24 cellular contexts compared by ENCODE assay signal in genomic region chr12:2563709-2564108, GRCh38.
DNase-seq lines count a peak whose midpoint lies in the region; ATAC-seq and TF ChIP-seq lines count a peak whose summit lies in the region.
"Had no signal": no experiment of that assay in that cellular context is flagged by ENCODE, and none has a peak within 500 bp of the region (broad histone marks: within the 10 kb centered on the region; RNA-seq: fewer than 3 reads in every experiment).

No MANE protein-coding gene starts in this region.

- H2BK15ac ChIP-seq in H9 (ENCODE audit: low read depth, low read length): no peak overlapping the region

- H3K79me1 ChIP-seq in H9 (ENCODE audit: insufficient read depth, low read depth, low read length, poor library complexity, severe bottlenecking) (no peaks in the 10 kb centered on the region), trophoblast cell (ENCODE audit: low read length) (no peaks in the 10 kb centered on the region)

- no peaks in the 10 kb centered on the region for H3K36me3 Mint-ChIP-seq in H9 (ENCODE audit: insufficient read depth in 1 of 3, low read depth in 3 of 3)
- H3K36me3 Mint-ChIP-seq: CD14-positive monocyte; CD4-positive, alpha-beta memory T cell; CD4-positive, CD25-positive, alpha-beta regulatory T cell; CD8-positive, alpha-beta memory T cell had no signal

- H3K23me2 ChIP-seq in H9 (ENCODE audit: insufficient read length, low read depth, low read length, poor library complexity, severe bottlenecking): no peaks in the 10 kb centered on the region

- H4K20me1 ChIP-seq in H9 (ENCODE audit: control insufficient read depth, insufficient read depth, insufficient read length): no peaks in the 10 kb centered on the region
- H4K20me1 ChIP-seq: BLaER1 had no signal

- no peak overlapping the region for H2BK5ac ChIP-seq in H9 (ENCODE audit: insufficient read length, low read length)
- no peak overlapping the region for H2BK5ac ChIP-seq in trophoblast cell (ENCODE audit: low read depth, low read length, poor library complexity)

- no peak overlapping the region for H2AK5ac ChIP-seq in H9 (ENCODE audit: insufficient read length, low read length)
- no peak overlapping the region for H2AK5ac ChIP-seq in trophoblast cell (ENCODE audit: low read length)

- H3K27ac ChIP-seq in H9 (ENCODE audit: insufficient read length, low read depth, low read length): no peak overlapping the region
- no peak overlapping the region for H3K27ac ChIP-seq in trophoblast cell (ENCODE audit: low read depth, low read length)
- H3K27ac ChIP-seq in aorta (ENCODE audit: low read depth in 1 of 2, low read length in 2 of 2): no peak overlapping the region
- H3K27ac ChIP-seq: BLaER1 had no signal

- H4K12ac ChIP-seq in trophoblast cell (ENCODE audit: low read depth, low read length): no peak overlapping the region

- H2BK20ac ChIP-seq in H9 (ENCODE audit: low read depth, low read length, poor library complexity, severe bottlenecking): no peak overlapping the region

- H3K4me1 ChIP-seq in H9 (ENCODE audit: insufficient read depth, low read length) (no peaks in the 10 kb centered on the region), trophoblast cell (ENCODE audit: control insufficient read depth in 1 of 2, insufficient read depth in 2 of 2, low read length in 2 of 2) (no peaks in the 10 kb centered on the region), aorta (ENCODE audit: control insufficient read depth in 1 of 2, insufficient read depth in 2 of 2, low read length in 2 of 2) (no peaks in the 10 kb centered on the region)
- H3K4me1 ChIP-seq: BE2C had no signal

- no peak overlapping the region for H3K56ac ChIP-seq in H9 (ENCODE audit: insufficient read length, low read depth, low read length)

- H2AFZ ChIP-seq in H9 (ENCODE audit: low read length): no peak overlapping the region
- H2AFZ ChIP-seq in trophoblast cell (ENCODE audit: insufficient read depth, low read length, poor library complexity): no peak overlapping the region

- no peak overlapping the region for H4K8ac ChIP-seq in H9 (replicated peaks; ENCODE audit: insufficient read length, low read depth, low read length)
- no peak overlapping the region for H4K8ac ChIP-seq in trophoblast cell (ENCODE audit: low read depth, low read length)

- H3K23ac ChIP-seq in H9 (ENCODE audit: insufficient read length, low read depth, low read length): no peak overlapping the region
- H3K23ac ChIP-seq in trophoblast cell (ENCODE audit: low read length): no peak overlapping the region

- H3K9me3 Mint-ChIP-seq in H9: no peaks in the 10 kb centered on the region
- H3K9me3 Mint-ChIP-seq: CD14-positive monocyte; CD4-positive, alpha-beta memory T cell; CD8-positive, alpha-beta memory T cell had no signal

- WGBS in H9 (ENCODE audit: extremely low coverage, insufficient read length, low lambda C conversion rate): no CpG with 5 or more reads among the region's 6 CpGs
- WGBS in trophoblast cell (ENCODE audit: extremely low coverage, insufficient coverage, insufficient read length): no CpG with 5 or more reads among the region's 6 CpGs
- 89 to 92% methylated on average over 6 of the region's 6 CpGs for WGBS in aorta, 2 donors

- no peak overlapping the region for H3K4me3 Mint-ChIP-seq in H9
- H3K4me3 Mint-ChIP-seq: CD14-positive monocyte; CD4-positive, alpha-beta memory T cell; CD4-positive, CD25-positive, alpha-beta regulatory T cell; CD8-positive, alpha-beta memory T cell had no signal

- H3K36me3 ChIP-seq in trophoblast cell (ENCODE audit: control insufficient read depth in 1 of 2, insufficient read depth in 2 of 2, low read length in 2 of 2) (peaks cover 0 to 2% of the 10 kb centered on the region in 2 experiments), aorta (ENCODE audit: control insufficient read depth in 1 of 2, insufficient read depth in 2 of 2, low read length in 1 of 2) (peaks cover 0 to 6% of the 10 kb centered on the region in 2 donors)
- H3K36me3 ChIP-seq: BE2C, BLaER1 had no signal

- intact Hi-C loops in aorta (cut with DNase I): no loop called here

- H2BK12ac ChIP-seq in H9 (ENCODE audit: insufficient read length, low read depth, low read length) (no peak overlapping the region), trophoblast cell (ENCODE audit: low read length) (no peak overlapping the region)

- DNase-seq in H9: no peak
- DNase-seq in mesenteric fat pad (ENCODE audit: low spot score): peak; percentile 75
- peak; percentile 46 to 77 for DNase-seq in trophoblast cell
- no peak for DNase-seq in aorta
- no peak for DNase-seq in stimulated activated CD4-positive, alpha-beta T cell treated with anti-CD3 and anti-CD28 coated beads, Interleukin-2, amount 100 ng/mL, for 24 hours
- DNase-seq in NOMO-1 treated with DMSO at 0.1 percent for 48 hours (lab: John Stamatoyannopoulos, UW; ENCODE audit: unreplicated experiment): no peak
- DNase-seq in dedifferentiated amniotic fluid mesenchymal stem cell (ENCODE audit: extremely low spot score): no peak
- DNase-seq: 8988T; ACHN; BE2C; C1 segment of cervical spinal cord; CD4-positive, alpha-beta memory T cell; CD4-positive, CD25-positive, alpha-beta regulatory T cell; CD8-positive, alpha-beta memory T cell; COR-L47; DMS 273 treated with DMSO at 0.1 percent for 48 hours; DMS153; DMS53; DMS79; DND-41; GF-D8 had no signal

- peaks cover 3% of the 10 kb centered on the region; the same call in 1 of the 2 replicates for H3K27me3 Mint-ChIP-seq in H9 (ENCODE audit: low read depth)

- ATAC-seq in aorta (ENCODE audit: low FRiP score): peak; percentile 9
- ATAC-seq in GM21515 (IDR thresholded peaks at IDR 0.05; ENCODE audit: unreplicated experiment): no peak

- 0 out of 2 replicates have a peak overlapping the region, but pooled peaks have one; percentile 3 for H3K14ac ChIP-seq in H9 (ENCODE audit: insufficient read depth, low read length)
- H3K14ac ChIP-seq in trophoblast cell (ENCODE audit: low read length): no peak overlapping the region

- H3K4ac ChIP-seq in H9 (ENCODE audit: low read depth, low read length) (no peak overlapping the region), trophoblast cell (ENCODE audit: low read depth, low read length) (no peak overlapping the region)

- H3K18ac ChIP-seq in H9 (ENCODE audit: insufficient read length, low read depth, low read length) (no peak overlapping the region), trophoblast cell (ENCODE audit: low read length) (no peak overlapping the region)

- H3K27me3 ChIP-seq in H9 (ENCODE audit: insufficient read depth, low read length) (no peaks in the 10 kb centered on the region), trophoblast cell (ENCODE audit: insufficient read depth, low read length) (no peaks in the 10 kb centered on the region), aorta (ENCODE audit: control insufficient read depth in 1 of 2, insufficient read depth in 2 of 2, low read length in 1 of 2) (no peaks in the 10 kb centered on the region)
- H3K27me3 ChIP-seq: BLaER1 had no signal

- H3K9me3 ChIP-seq in H9 (ENCODE audit: control insufficient read depth, low read depth, low read length) (no peaks in the 10 kb centered on the region), trophoblast cell (ENCODE audit: insufficient read depth, low read depth, low read length) (no peaks in the 10 kb centered on the region), aorta (ENCODE audit: control insufficient read depth, low read length) (no peaks in the 10 kb centered on the region)
- H3K9me3 ChIP-seq: BE2C, BLaER1 had no signal

- H3K4me2 ChIP-seq in H9 (ENCODE audit: insufficient read depth, insufficient read length, low read length) (no peak overlapping the region), trophoblast cell (ENCODE audit: low read length) (no peak overlapping the region)
- H3K4me2 ChIP-seq: BLaER1 had no signal

- H3K9ac ChIP-seq in H9 (ENCODE audit: extremely low read depth, insufficient read length, low read length) (no peak overlapping the region), trophoblast cell (ENCODE audit: low read length) (no peak overlapping the region)
- H3K9ac ChIP-seq: BLaER1 had no signal

- H2BK120ac ChIP-seq in H9 (ENCODE audit: low read depth, low read length, poor library complexity, severe bottlenecking) (no peak overlapping the region), trophoblast cell (ENCODE audit: insufficient read depth, low read length, poor library complexity) (no peak overlapping the region)

- no peak overlapping the region for H4K5ac ChIP-seq in H9 (ENCODE audit: insufficient read length, low read depth, low read length)

- H4K91ac ChIP-seq in H9 (ENCODE audit: insufficient read length, low read depth, low read length) (no peak overlapping the region), trophoblast cell (ENCODE audit: low read depth, low read length) (no peak overlapping the region)

- no peak for TF ChIP-seq CTCF in H9 (conservative IDR thresholded peaks at IDR 0.05)

- no peak overlapping the region for H3K4me3 ChIP-seq in trophoblast cell (ENCODE audit: low read depth, low read length)
- no peak overlapping the region for H3K4me3 ChIP-seq in aorta (ENCODE audit: low read length in 2 of 2)
- H3K4me3 ChIP-seq: BLaER1 had no signal

- H3K79me2 ChIP-seq in H9 (ENCODE audit: insufficient read depth, low read length): no peaks in the 10 kb centered on the region
- no peaks in the 10 kb centered on the region for H3K79me2 ChIP-seq in trophoblast cell (ENCODE audit: control insufficient read depth, insufficient read depth, low read length, poor library complexity)

- H3K27ac Mint-ChIP-seq in H9: no peak overlapping the region
- H3K27ac Mint-ChIP-seq: CD14-positive monocyte; CD4-positive, alpha-beta memory T cell; CD4-positive, CD25-positive, alpha-beta regulatory T cell had no signal

- no peaks in the 10 kb centered on the region for H3K4me1 Mint-ChIP-seq in H9
- H3K4me1 Mint-ChIP-seq: CD4-positive, alpha-beta memory T cell; CD4-positive, CD25-positive, alpha-beta regulatory T cell; CD8-positive, alpha-beta memory T cell had no signal

- no peak overlapping the region for H3T11ph ChIP-seq in H9 (ENCODE audit: low read length)

Comparison
In these comparisons a context has a peak if more than half of its experiments do, and no peak if none do; other contexts are left out.
1. DNase-seq: peak in mesenteric fat pad (single experiment) and trophoblast cell (2 of 2); none in H9 (single experiment), aorta (0 of 2), stimulated activated CD4-positive, alpha-beta T cell treated with anti-CD3 and anti-CD28 coated beads, Interleukin-2, amount 100 ng/mL, for 24 hours (0 of 2), NOMO-1 treated with DMSO at 0.1 percent for 48 hours (single experiment) and dedifferentiated amniotic fluid mesenchymal stem cell (single experiment).